8 cellular contexts compared by ENCODE assay signal in genomic region chr22:23464766-23465165, GRCh38.
DNase-seq lines count a peak whose midpoint lies in the region; TF ChIP-seq lines count a peak whose summit lies in the region.
"Not testable (repeated sequence)": the region's sequence is repeated elsewhere in the genome, so short reads cannot be mapped to it uniquely, and the experiment has no call there.

No MANE protein-coding gene starts in this region.

- not testable (repeated sequence) for H3K27me3 ChIP-seq in BJ (ENCODE audit: control insufficient read depth, insufficient read depth, low read length); Caco-2 (replicated peaks; ENCODE audit: control insufficient read depth, insufficient read depth, low read length); esophagus muscularis mucosa
- H3K27me3 ChIP-seq in adipocyte (replicated peaks; ENCODE audit: control insufficient read depth, insufficient read depth, low read length): peaks cover 11% of the 10 kb centered on the region

- DNase-seq in BJ (ENCODE audit: low read depth) (peak; percentile 3), HFF-Myc (ENCODE audit: extremely low read depth, low read depth) (peak; percentile 7), adipocyte (ENCODE audit: low read depth) (peak; percentile 7), esophagus muscularis mucosa (ENCODE audit: extremely low spot score) (peak; percentile 39), fibroblast of peridontal ligament (ENCODE audit: extremely low read depth) (peak; percentile 5), iris pigment epithelial cell (ENCODE audit: low read depth) (peak; percentile 15)
- not testable (repeated sequence) for DNase-seq in Caco-2; type B pancreatic cell (ENCODE audit: extremely low spot score, unreplicated experiment)

- CTCF ChIA-PET in BJ (lab: Yijun Ruan, JAX); Caco-2 (lab: Charles Lee): not testable (repeated sequence)

- BruUV-seq in Caco-2 (replicated peaks; lab: Mats Ljungman, UMichigan): not testable (repeated sequence)

- H3K27ac ChIP-seq in esophagus muscularis mucosa (replicated peaks in 1 of 4): not testable (repeated sequence)

- not testable (repeated sequence) for H3K4me3 ChIP-seq in BJ (ENCODE audit: low read depth, low read length); Caco-2 (ENCODE audit: low read depth, low read length); HFF-Myc (replicated peaks; ENCODE audit: low read depth, low read length); adipocyte (ENCODE audit: low read length); esophagus muscularis mucosa

- peak overlapping the region; percentile 12 for H3K27ac Mint-ChIP-seq in Caco-2 (ENCODE audit: unreplicated experiment)
- peak overlapping the region; percentile 9 for H3K27ac Mint-ChIP-seq in type B pancreatic cell

- not testable (repeated sequence) for TF ChIP-seq EP300 in esophagus muscularis mucosa (IDR thresholded peaks at IDR 0.05)

- H3K9me3 ChIP-seq in Caco-2; adipocyte (ENCODE audit: control insufficient read depth, low read length); esophagus muscularis mucosa: not testable (repeated sequence)

- not testable (repeated sequence) for H3K27me3 Mint-ChIP-seq in Caco-2 (ENCODE audit: insufficient read depth, unreplicated experiment); type B pancreatic cell

- not testable (repeated sequence) for H3K36me3 ChIP-seq in BJ (ENCODE audit: control insufficient read depth, insufficient read depth, low read length); Caco-2 (ENCODE audit: control insufficient read depth, insufficient read depth, low read length); adipocyte (ENCODE audit: control insufficient read depth, insufficient read depth, low read length, severe bottlenecking); esophagus muscularis mucosa

- not testable (repeated sequence) for TF ChIP-seq CTCF in BJ (IDR thresholded peaks at IDR 0.05; ENCODE audit: insufficient read depth, low read depth, low read length); Caco-2 (IDR thresholded peaks at IDR 0.05; ENCODE audit: insufficient read depth in 1 of 2, low read depth in 1 of 2, low read length in 1 of 2, severe bottlenecking in 1 of 2, unreplicated experiment in 1 of 2); HFF-Myc (IDR thresholded peaks at IDR 0.05; ENCODE audit: low read depth, low read length, missing control alignments); esophagus muscularis mucosa (IDR thresholded peaks at IDR 0.05); type B pancreatic cell (conservative IDR thresholded peaks at IDR 0.05)

- not testable (repeated sequence) for H3K36me3 Mint-ChIP-seq in Caco-2 (ENCODE audit: insufficient read depth, unreplicated experiment); type B pancreatic cell

- H3K4me3 Mint-ChIP-seq in Caco-2 (ENCODE audit: unreplicated experiment); type B pancreatic cell: not testable (repeated sequence)

- not testable (repeated sequence) for TF ChIP-seq POLR2A in esophagus muscularis mucosa (IDR thresholded peaks at IDR 0.05; ENCODE audit: low read depth)

- 51% methylated on average over 7 of the region's 7 CpGs for WGBS in esophagus muscularis mucosa

- intact Hi-C loops in Caco-2 (cut with micrococcal nuclease; ENCODE audit: unreplicated experiment); esophagus muscularis mucosa (cut with DNase I): not testable (repeated sequence)

- POLR2A ChIA-PET in BJ (lab: Charles Lee); Caco-2 (lab: Charles Lee): not testable (repeated sequence)

- H3K4me1 Mint-ChIP-seq in Caco-2 (ENCODE audit: low read depth, unreplicated experiment): peaks cover 13% of the 10 kb centered on the region
- H3K4me1 Mint-ChIP-seq in type B pancreatic cell (ENCODE audit: unreplicated experiment): peaks cover 30% of the 10 kb centered on the region

- not testable (repeated sequence) for H3K9ac ChIP-seq in adipocyte (ENCODE audit: low read length)

- not testable (repeated sequence) for H3K4me1 ChIP-seq in Caco-2; adipocyte (ENCODE audit: control insufficient read depth, insufficient read depth, low read length)
- peaks cover 0 to 13% (median 8%) of the 10 kb centered on the region in 4 donors for H3K4me1 ChIP-seq in esophagus muscularis mucosa

- H3K9me3 Mint-ChIP-seq in Caco-2 (ENCODE audit: unreplicated experiment); type B pancreatic cell: not testable (repeated sequence)
